In the genomic region with DNA sequence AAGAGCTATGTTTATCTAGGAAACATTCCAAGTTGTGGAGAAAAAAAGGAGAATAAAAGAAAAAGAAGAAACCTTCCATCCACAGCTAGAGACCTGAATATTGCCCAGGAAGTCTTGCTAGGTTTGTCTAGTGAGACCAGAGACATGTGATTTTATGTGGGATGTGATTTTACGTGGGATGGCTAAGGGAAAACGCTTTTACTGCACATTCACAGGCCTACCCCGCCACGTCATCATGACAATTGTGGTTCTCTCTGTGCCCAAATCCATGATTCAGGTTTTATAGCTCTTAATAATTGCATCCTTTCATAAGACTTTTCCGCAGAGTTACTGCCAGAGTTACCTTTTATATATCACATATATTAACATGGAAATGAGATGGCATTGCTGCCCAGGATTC, we compare ENCODE assay signal across 18 cellular contexts.
A peak's percentile ranks its signal among the peaks of the same experiment; 100 is the strongest.
DNase-seq lines count a peak whose midpoint lies in the region; ATAC-seq and TF ChIP-seq lines count a peak whose summit lies in the region.
"Had no signal": no experiment of that assay in that cellular context is flagged by ENCODE, and none has a peak within 500 bp of the region (broad histone marks: within the 10 kb centered on the region; RNA-seq: fewer than 3 reads in every experiment).

No MANE protein-coding gene starts in this region.

- H3K4me3 ChIP-seq in fibroblast of the aortic adventitia (ENCODE audit: low read depth, low read length), result no peak overlapping the region
- H3K4me3 ChIP-seq: GM23248 had no signal

- no peak for ATAC-seq in HG02840 (IDR thresholded peaks at IDR 0.05; ENCODE audit: low FRiP score, unreplicated experiment)
- ATAC-seq: Panc1 had no signal

- DNase-seq in Ammon's horn (ENCODE audit: low spot score) (peak; percentile 67), LHCN-M2 (ENCODE audit: low read depth) (peak; percentile 63), astrocyte of the hippocampus (ENCODE audit: low read depth, low spot score) (peak; percentile 25), fibroblast of the aortic adventitia (ENCODE audit: low read depth) (peak; percentile 33), DMS53 (lab: John Stamatoyannopoulos, UW) (no peak), NCI-H1436 (lab: John Stamatoyannopoulos, UW) (no peak)
- DNase-seq: AML-193; CD4-positive, CD25-positive, alpha-beta regulatory T cell; GDM1; GM23248; HCEC 1CT; NCI-H1436 treated with DMSO at 0.1 percent for 48 hours; NCI-H2029 treated with DMSO at 0.1 percent for 48 hours; NCI-H524; SHP77; SK-N-SH had no signal

- no peak for TF ChIP-seq CTCF in fibroblast of the aortic adventitia (IDR thresholded peaks at IDR 0.05; ENCODE audit: insufficient read depth, low read length)

Comparison
In these comparisons a context has a peak if more than half of its experiments do, and no peak if none do; other contexts are left out.
1. DNase-seq: peak in Ammon's horn (single experiment), LHCN-M2 (single experiment), astrocyte of the hippocampus (single experiment) and fibroblast of the aortic adventitia (single experiment); none in DMS53 (single experiment) and NCI-H1436 (single experiment).